ENCODE assay signal across 15 cellular contexts in genomic region chr14:96876747-96877146, GRCh38.
DNase-seq lines count a peak whose midpoint lies in the region; ATAC-seq and TF ChIP-seq lines count a peak whose summit lies in the region.
"Had no signal": no experiment of that assay in that cellular context is flagged by ENCODE, and none has a peak within 500 bp of the region (broad histone marks: within the 10 kb centered on the region; RNA-seq: fewer than 3 reads in every experiment).

No MANE protein-coding gene starts in this region.

- no peaks in the 10 kb centered on the region for H3K27me3 ChIP-seq in esophagus muscularis mucosa

- H3K27ac ChIP-seq in esophagus muscularis mucosa (replicated peaks in 1 of 4) = no peak overlapping the region

- ATAC-seq in left colon (peak; percentile 98), mucosa of descending colon (peak; percentile 70), GM19467 (IDR thresholded peaks at IDR 0.05; ENCODE audit: unreplicated experiment) (no peak), HG03342 (IDR thresholded peaks at IDR 0.05; ENCODE audit: unreplicated experiment) (no peak)

- H3K9me3 ChIP-seq in mucosa of descending colon = no peaks in the 10 kb centered on the region
- H3K9me3 ChIP-seq in esophagus muscularis mucosa = no peaks in the 10 kb centered on the region

- H3K4me1 ChIP-seq in mucosa of descending colon (ENCODE audit: low read depth) = no peaks in the 10 kb centered on the region
- no peaks in the 10 kb centered on the region for H3K4me1 ChIP-seq in esophagus muscularis mucosa

- TF ChIP-seq CTCF in mucosa of descending colon (IDR thresholded peaks at IDR 0.05) (no peak), esophagus muscularis mucosa (IDR thresholded peaks at IDR 0.05) (no peak)

- DNase-seq in SK-MEL-5 (ENCODE audit: low read depth, low spot score) (peak; percentile 91), left colon (no peak), mucosa of descending colon (peak in 1 of 3 donors; percentile 19), activated T-cell treated with anti-CD3 and anti-CD28 coated beads for 4 hours (no peak), esophagus muscularis mucosa (ENCODE audit: extremely low spot score) (no peak)
- DNase-seq: C1 segment of cervical spinal cord; CD4-positive, alpha-beta T cell; COR-L47; DMS153; DMS79 treated with DMSO at 0.1 percent for 48 hours; EL; HCEC 1CT; HFFc6 had no signal

- H3K36me3 ChIP-seq in mucosa of descending colon (ENCODE audit: low read depth) (no peaks in the 10 kb centered on the region), esophagus muscularis mucosa (peaks cover 0 to 9% (median 0%) of the 10 kb centered on the region in 4 donors)

- intact Hi-C loops in left colon (cut with DNase I, micrococcal nuclease) (no loop called here), mucosa of descending colon (cut with DNase I, micrococcal nuclease) (no loop called here), esophagus muscularis mucosa (cut with DNase I) (no loop called here)

- no peak for TF ChIP-seq POLR2A in esophagus muscularis mucosa (IDR thresholded peaks at IDR 0.05; ENCODE audit: low read depth)

- in situ Hi-C loops in SK-MEL-5 (cut with HindIII; ENCODE audit: low pct_unique_long_range_greater_than_20kb, low sequenced_read_pairs) = no loop called here

- H3K4me3 ChIP-seq in mucosa of descending colon (no peak overlapping the region), esophagus muscularis mucosa (no peak overlapping the region)

- no peak for TF ChIP-seq EP300 in esophagus muscularis mucosa (IDR thresholded peaks at IDR 0.05)

Comparison
In these comparisons a context has a peak if more than half of its experiments do, and no peak if none do; other contexts are left out.
1. ATAC-seq: peak in left colon (single experiment) and mucosa of descending colon (single experiment); none in GM19467 (single experiment) and HG03342 (single experiment).